Comparison of ENCODE assay signal across 18 cellular contexts in the genomic region with DNA sequence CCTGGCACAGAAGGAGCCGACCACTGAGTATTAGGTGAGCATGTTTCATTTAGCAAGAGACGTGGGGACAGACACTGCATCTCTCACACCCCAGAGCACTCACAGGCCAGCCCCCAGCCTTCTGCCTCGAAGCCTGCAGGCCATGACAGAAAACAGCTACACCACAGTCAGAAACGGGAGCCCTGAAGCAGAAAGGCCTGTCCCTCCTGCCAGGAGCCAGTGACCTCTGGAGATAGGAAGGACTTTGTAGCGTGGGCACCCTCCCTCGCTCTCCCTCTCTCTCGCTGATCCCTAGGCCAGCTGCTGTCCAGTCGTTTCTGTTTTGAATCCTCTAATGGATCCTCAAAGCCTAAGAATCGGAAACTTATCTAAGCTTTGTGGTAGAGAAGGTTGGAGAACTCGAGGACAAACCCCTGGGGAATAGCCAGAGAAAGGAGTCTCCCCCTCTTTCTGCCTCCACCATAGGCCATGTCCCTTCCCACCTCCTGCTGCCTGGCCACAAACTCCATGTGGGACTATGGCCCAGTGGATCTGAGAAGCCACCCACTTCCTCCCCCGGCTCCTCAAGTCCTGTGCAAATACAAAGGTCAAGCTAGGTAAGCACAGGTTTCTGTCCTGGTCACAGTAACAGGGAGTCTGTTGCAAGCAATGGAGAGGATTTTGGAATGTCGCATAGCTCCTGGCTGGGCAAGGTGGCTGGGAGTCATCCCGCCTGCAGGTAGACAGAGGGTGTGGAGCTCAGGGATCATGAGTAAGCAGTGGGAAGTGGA.
DNase-seq lines count a peak whose midpoint lies in the region; ATAC-seq and TF ChIP-seq lines count a peak whose summit lies in the region.
"Had no signal": no experiment of that assay in that cellular context is flagged by ENCODE, and none has a peak within 500 bp of the region (broad histone marks: within the 10 kb centered on the region; RNA-seq: fewer than 3 reads in every experiment).

No MANE protein-coding gene starts in this region.

- no peaks in the 10 kb centered on the region for H3K36me3 ChIP-seq in hepatocyte (replicated peaks; ENCODE audit: insufficient read depth, low read depth)
- H3K36me3 ChIP-seq in parathyroid adenoma (ENCODE audit: control insufficient read depth, insufficient read depth, low read length), result no peaks in the 10 kb centered on the region

- H3K9me3 ChIP-seq in hepatocyte (ENCODE audit: low read depth) (no peaks in the 10 kb centered on the region), parathyroid adenoma (ENCODE audit: control insufficient read depth, low read length) (no peaks in the 10 kb centered on the region)

- H3K27ac Mint-ChIP-seq in effector memory CD8-positive, alpha-beta T cell, result no peak overlapping the region
- H3K27ac Mint-ChIP-seq: activated naive CD4-positive, alpha-beta T cell treated with anti-CD3 and anti-CD28 coated beads for 36 hours; natural killer cell had no signal

- no peaks in the 10 kb centered on the region for H3K79me2 ChIP-seq in hepatocyte
- H3K79me2 ChIP-seq in parathyroid adenoma, result no peaks in the 10 kb centered on the region

- H3K4me1 ChIP-seq in hepatocyte (ENCODE audit: insufficient read depth) (peaks cover 4% of the 10 kb centered on the region), parathyroid adenoma (peaks cover 11% of the 10 kb centered on the region)

- H3K4me3 Mint-ChIP-seq in effector memory CD8-positive, alpha-beta T cell, result no peak overlapping the region
- H3K4me3 Mint-ChIP-seq: activated naive CD4-positive, alpha-beta T cell treated with anti-CD3 and anti-CD28 coated beads for 36 hours; natural killer cell had no signal

- H3K27me3 ChIP-seq in hepatocyte, result no peaks in the 10 kb centered on the region
- H3K27me3 ChIP-seq in parathyroid adenoma (ENCODE audit: control insufficient read depth, insufficient read depth, low read length), result no peaks in the 10 kb centered on the region

- H3K9me2 ChIP-seq in hepatocyte (replicated peaks; ENCODE audit: insufficient read depth), result no peaks in the 10 kb centered on the region

- H3K4me2 ChIP-seq in hepatocyte (no peak overlapping the region), parathyroid adenoma (ENCODE audit: low read length) (no peak overlapping the region)

- DNase-seq in ELF-1 (ENCODE audit: low read depth, low spot score), result peak; percentile 47
- peak; percentile 20 for DNase-seq in hepatocyte (ENCODE audit: low spot score)
- DNase-seq in effector memory CD8-positive, alpha-beta T cell, result no peak
- no peak for DNase-seq in activated T-cell treated with anti-CD3 and anti-CD28 coated beads, Interleukin-2, amount 50 U/mL, for 48 hours
- DNase-seq: activated CD4-positive, alpha-beta T cell treated with anti-CD3 and anti-CD28 coated beads, Interleukin-2, amount 50 U/mL, for 1 hour; activated naive CD4-positive, alpha-beta T cell treated with anti-CD3 and anti-CD28 coated beads for 36 hours; aorta; COR-L47; KBM-7; natural killer cell; NCI-H2081 treated with DMSO at 0.1 percent for 48 hours; NCI-H526 treated with DMSO at 0.1 percent for 48 hours; SW 1271 had no signal

- H3K9me3 Mint-ChIP-seq in effector memory CD8-positive, alpha-beta T cell, result no peaks in the 10 kb centered on the region
- H3K9me3 Mint-ChIP-seq: activated naive CD4-positive, alpha-beta T cell treated with anti-CD3 and anti-CD28 coated beads for 36 hours; natural killer cell had no signal

- ATAC-seq in HG03439 (IDR thresholded peaks at IDR 0.05; ENCODE audit: unreplicated experiment), result no peak
- ATAC-seq in effector memory CD8-positive, alpha-beta T cell (replicated peaks), result no peak
- ATAC-seq in HG03039 (IDR thresholded peaks at IDR 0.05; ENCODE audit: unreplicated experiment), result no peak
- ATAC-seq: GM12878 had no signal

- no peaks in the 10 kb centered on the region for H3K4me1 Mint-ChIP-seq in effector memory CD8-positive, alpha-beta T cell (ENCODE audit: low read depth in 2 of 2)
- H3K4me1 Mint-ChIP-seq: natural killer cell had no signal

- H4K20me1 ChIP-seq in hepatocyte (ENCODE audit: insufficient read depth, poor library complexity, severe bottlenecking), result no peaks in the 10 kb centered on the region

- H3K27me3 Mint-ChIP-seq in effector memory CD8-positive, alpha-beta T cell, result peaks cover 6 to 10% of the 10 kb centered on the region in 2 donors

- H3K4me3 ChIP-seq in hepatocyte, result no peak overlapping the region
- H3K4me3 ChIP-seq in parathyroid adenoma (ENCODE audit: low read depth, low read length), result no peak overlapping the region
- H3K4me3 ChIP-seq: GM12878 had no signal

- no peak overlapping the region for H3K9ac ChIP-seq in parathyroid adenoma

- H2AFZ ChIP-seq in hepatocyte (no peak overlapping the region), parathyroid adenoma (peak overlapping the region; percentile 79)

- H3K36me3 Mint-ChIP-seq in effector memory CD8-positive, alpha-beta T cell (ENCODE audit: insufficient read depth), result no peaks in the 10 kb centered on the region
- H3K36me3 Mint-ChIP-seq: natural killer cell had no signal

- 53% methylated on average over 13 of the region's 13 CpGs for WGBS in hepatocyte (ENCODE audit: low lambda C conversion rate, missing lambda C conversion rate)

- TF ChIP-seq CTCF in VCaP (conservative IDR thresholded peaks at IDR 0.05) (no peak), hepatocyte (IDR thresholded peaks at IDR 0.05; ENCODE audit: poor library complexity) (no peak), parathyroid adenoma (IDR thresholded peaks at IDR 0.05) (no peak)

- H3K27ac ChIP-seq in VCaP (peak overlapping the region; percentile 43; the same call in 1 of the 2 replicates), hepatocyte (no peak overlapping the region), parathyroid adenoma (peak overlapping the region; percentile 64)

Comparison
In these comparisons a context has a peak if more than half of its experiments do, and no peak if none do; other contexts are left out.
1. DNase-seq: peak in ELF-1 (single experiment) and hepatocyte (single experiment); none in effector memory CD8-positive, alpha-beta T cell (0 of 3) and activated T-cell treated with anti-CD3 and anti-CD28 coated beads, Interleukin-2, amount 50 U/mL, for 48 hours (0 of 2).